In genomic region chr11:100851129-100851528, GRCh38 we compare ENCODE assay signal across 20 cellular contexts.
A peak's percentile ranks its signal among the peaks of the same experiment; 100 is the strongest.
DNase-seq lines count a peak whose midpoint lies in the region; ATAC-seq and TF ChIP-seq lines count a peak whose summit lies in the region.
"Had no signal": no experiment of that assay in that cellular context is flagged by ENCODE, and none has a peak within 500 bp of the region (broad histone marks: within the 10 kb centered on the region; RNA-seq: fewer than 3 reads in every experiment).

No MANE protein-coding gene starts in this region.

- ATAC-seq in HCT116 (peak; percentile 59), RWPE2 (ENCODE audit: low read depth) (peak; percentile 61)
- ATAC-seq: gastrocnemius medialis, GM12878 had no signal

- H2AFZ ChIP-seq in HCT116 (ENCODE audit: low read depth, low read length, poor library complexity, severe bottlenecking), result no peak overlapping the region

- 0 out of 2 replicates have a peak overlapping the region, but pooled peaks have one; percentile 1 for H3K9ac ChIP-seq in HCT116 (ENCODE audit: low read length)

- no peaks in the 10 kb centered on the region for H3K9me2 ChIP-seq in HCT116 (ENCODE audit: insufficient read depth)

- peak overlapping the region in 1 of 2 experiments; percentile 13; a peak in 1 of 4 replicates for H3K4me3 ChIP-seq in HCT116 (replicated peaks in 1 of 2; ENCODE audit: low read depth in 1 of 2, low read length in 2 of 2)
- no peak overlapping the region for H3K4me3 ChIP-seq in RWPE2 (ENCODE audit: severe bottlenecking)
- H3K4me3 ChIP-seq in fibroblast of pulmonary artery (replicated peaks; ENCODE audit: low read depth, low read length), result no peak overlapping the region
- no peak overlapping the region for H3K4me3 ChIP-seq in retinal pigment epithelial cell (ENCODE audit: low read length)
- H3K4me3 ChIP-seq: gastrocnemius medialis, GM12878, spleen, tibial artery had no signal

- no peak for TF ChIP-seq CTCF in HCT116 (IDR thresholded peaks at IDR 0.05 in 2 of 3, conservative IDR thresholded peaks at IDR 0.05 in 1 of 3; ENCODE audit: borderline replicate concordance in 1 of 3, insufficient read depth in 1 of 3, low read depth in 2 of 3, low read length in 2 of 3)
- TF ChIP-seq CTCF in RWPE2 (IDR thresholded peaks at IDR 0.05; ENCODE audit: poor library complexity, severe bottlenecking), result no peak
- no peak for TF ChIP-seq CTCF in fibroblast of pulmonary artery (IDR thresholded peaks at IDR 0.05; ENCODE audit: low read length, missing control alignments)
- no peak for TF ChIP-seq CTCF in retinal pigment epithelial cell (conservative IDR thresholded peaks at IDR 0.05; ENCODE audit: low read depth, low read length)

- TF ChIP-seq POLR2A in HCT116 (IDR thresholded peaks at IDR 0.05; ENCODE audit: borderline replicate concordance, extremely low read depth, insufficient read depth, insufficient read length), result no peak

- TF ChIP-seq RAD21 in HCT116 (IDR thresholded peaks at IDR 0.05; ENCODE audit: low read depth), result no peak

- intact Hi-C loops in HCT116 (cut with micrococcal nuclease), result no loop called here

- H3K36me3 ChIP-seq in HCT116 (ENCODE audit: control insufficient read depth in 1 of 2, insufficient read depth in 2 of 2, low read length in 2 of 2) (no peaks in the 10 kb centered on the region), RWPE2 (ENCODE audit: low read depth) (no peaks in the 10 kb centered on the region)
- H3K36me3 ChIP-seq: gastrocnemius medialis, spleen, tibial artery had no signal

- peak; percentile 41 for DNase-seq in HCT116 (ENCODE audit: low read depth, low spot score)
- no peak for DNase-seq in RWPE2 (ENCODE audit: low spot score)
- peak; percentile 42 for DNase-seq in fibroblast of pulmonary artery (ENCODE audit: low read depth)
- peak; percentile 46 for DNase-seq in retinal pigment epithelial cell (ENCODE audit: low read depth)
- DNase-seq in OCI-M2 (lab: John Stamatoyannopoulos, UW; ENCODE audit: unreplicated experiment), result no peak
- DNase-seq in activated CD4-positive, CD25-positive, alpha-beta regulatory T cell (lab: John Stamatoyannopoulos, UW), result no peak
- no peak for DNase-seq in stimulated activated CD4-positive, alpha-beta T cell treated with anti-CD3 and anti-CD28 coated beads, Interleukin-12 subunit alpha, Interleukin-12 subunit beta, amount 100 ng/mL, for 4 hours
- DNase-seq in DMS79 (lab: John Stamatoyannopoulos, UW), result no peak
- DNase-seq: activated CD8-positive, alpha-beta memory T cell treated with anti-CD3 and anti-CD28 coated beads, Interleukin-2, amount 50 U/mL, for 4 hours; activated naive CD8-positive, alpha-beta T cell treated with anti-CD3 and anti-CD28 coated beads, Interleukin-2, amount 10 ng/mL, durations not matched to agents 7 days and 5 days; CD4-positive, alpha-beta T cell; gastrocnemius medialis; hypothalamus; NCI-H1092 treated with DMSO at 0.1 percent for 48 hours; NCI-H2081; NK-92 treated with Interleukin-12 subunit alpha and Interleukin-12 subunit beta, amount 100 ng/mL, for 24 hours; spleen; stimulated activated CD4-positive, alpha-beta T cell treated with anti-CD3 and anti-CD28 coated beads, Interleukin-4, amount 100 ng/mL, for 4 hours; tibial artery had no signal

- no peak overlapping the region for H3K27ac ChIP-seq in HCT116 (ENCODE audit: low read depth, low read length)
- no peak overlapping the region for H3K27ac ChIP-seq in RWPE2 (ENCODE audit: poor library complexity, severe bottlenecking)
- H3K27ac ChIP-seq: gastrocnemius medialis, spleen, tibial artery had no signal

- no peaks in the 10 kb centered on the region for H3K79me2 ChIP-seq in HCT116 (ENCODE audit: insufficient read depth, low read length)

- H3K9me3 ChIP-seq in HCT116 (ENCODE audit: control insufficient read depth in 1 of 2, insufficient read depth in 1 of 2, low read depth in 1 of 2, low read length in 2 of 2) (no peaks in the 10 kb centered on the region), RWPE2 (ENCODE audit: severe bottlenecking) (no peaks in the 10 kb centered on the region)
- H3K9me3 ChIP-seq: gastrocnemius medialis, spleen, tibial artery had no signal

- H3K4me1 ChIP-seq in HCT116 (ENCODE audit: control insufficient read depth in 1 of 2, insufficient read depth in 2 of 2, low read length in 2 of 2) (peaks cover 0 to 36% of the 10 kb centered on the region in 2 experiments; a peak in 2 of 4 replicates), RWPE2 (ENCODE audit: insufficient read depth, poor library complexity, severe bottlenecking) (no peaks in the 10 kb centered on the region)

- H3K4me2 ChIP-seq in HCT116 (ENCODE audit: low read length), result peak overlapping the region; percentile 45

- CTCF ChIA-PET in HCT116 (lab: Charles Lee), result no interaction called here

- no peaks in the 10 kb centered on the region for H4K20me1 ChIP-seq in HCT116 (ENCODE audit: insufficient read depth)

- POLR2A ChIA-PET in HCT116 (lab: Charles Lee), result no interaction called here

- H3K27me3 ChIP-seq in HCT116 (ENCODE audit: insufficient read depth, low read length), result no peaks in the 10 kb centered on the region
- H3K27me3 ChIP-seq in RWPE2 (ENCODE audit: insufficient read depth, poor library complexity, severe bottlenecking), result no peaks in the 10 kb centered on the region
- H3K27me3 ChIP-seq: gastrocnemius medialis, spleen, tibial artery had no signal

- no TSS peak for BruUV-seq in HCT116 (replicated peaks; lab: Mats Ljungman, UMichigan)

- RAD21 ChIA-PET in HCT116 (lab: Charles Lee; ENCODE audit: low non-redundant PET in 1 of 2, low total read pairs in 2 of 2, uncharacterized antibody in 2 of 2, unreplicated experiment in 2 of 2), result interaction anchor here in 1 of 2 experiments (1.3 kb wide), 1 partner anchor 274 kb away, joined by 4 read pairs; no protein-coding TSS in a partner anchor

TF ChIP-seq in HCT116, 20 proteins besides CTCF, POLR2A, EP300 and RAD21:
- peak; percentile 70 for TF ChIP-seq FOSL1 (IDR thresholded peaks at IDR 0.05; ENCODE audit: low read depth)
- no peak for TF ChIP-seq EZH2 (IDR thresholded peaks at IDR 0.05)
- TF ChIP-seq JUND (IDR thresholded peaks at IDR 0.05), result peak; percentile 54; the same call in 1 of the 2 replicates
- peak; percentile 45; the same call in 1 of the 2 replicates for TF ChIP-seq SP1 (IDR thresholded peaks at IDR 0.05; ENCODE audit: low read depth)

Comparison
In these comparisons a context has a peak if more than half of its experiments do, and no peak if none do; other contexts are left out.
1. DNase-seq: peak in HCT116 (single experiment), fibroblast of pulmonary artery (single experiment) and retinal pigment epithelial cell (single experiment); none in RWPE2 (single experiment), OCI-M2 (single experiment), activated CD4-positive, CD25-positive, alpha-beta regulatory T cell (0 of 4), stimulated activated CD4-positive, alpha-beta T cell treated with anti-CD3 and anti-CD28 coated beads, Interleukin-12 subunit alpha, Interleukin-12 subunit beta, amount 100 ng/mL, for 4 hours (single experiment) and DMS79 (single experiment).